18 cellular contexts compared by ENCODE assay signal in the genomic region with DNA sequence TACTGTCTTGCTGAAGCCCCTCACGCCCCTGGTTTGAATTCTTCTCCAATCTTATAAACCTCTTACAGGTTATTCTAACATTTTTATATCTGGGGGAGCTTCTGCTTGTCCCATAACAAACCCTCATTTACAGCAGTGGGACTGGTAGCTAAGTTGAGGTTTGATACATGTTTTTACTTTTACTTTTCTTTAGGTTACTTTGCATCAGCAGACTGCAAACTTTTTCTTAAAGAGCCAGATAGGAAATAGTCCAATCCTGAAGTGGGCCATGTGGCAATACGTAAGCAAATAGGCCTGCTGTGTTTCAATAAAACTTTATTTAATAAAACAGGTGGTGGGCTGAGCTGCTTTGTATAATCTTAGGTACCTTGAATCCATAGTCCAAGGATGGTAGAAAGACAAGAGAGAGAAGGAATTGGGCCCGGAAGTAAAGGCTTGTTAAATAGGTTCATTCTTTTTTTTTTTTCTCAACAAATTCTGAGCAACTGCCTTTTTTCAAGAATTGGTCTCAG. TPM values are rescaled to one million over a fixed set of nuclear protein-coding genes. Genes with fewer than 3 reads are reported as not detected.
DNase-seq lines count a peak whose midpoint lies in the region; ATAC-seq and TF ChIP-seq lines count a peak whose summit lies in the region.
"Had no signal": no experiment of that assay in that cellular context is flagged by ENCODE, and none has a peak within 500 bp of the region (broad histone marks: within the 10 kb centered on the region; RNA-seq: fewer than 3 reads in every experiment).

No MANE protein-coding gene starts in this region.

- no peaks in the 10 kb centered on the region for H3K9me3 Mint-ChIP-seq in CD14-positive monocyte
- H3K9me3 Mint-ChIP-seq in CD4-positive, alpha-beta T cell, result no peaks in the 10 kb centered on the region
- H3K9me3 Mint-ChIP-seq in activated CD8-positive, alpha-beta T cell treated with anti-CD3 and anti-CD28 coated beads for 36 hours, result no peaks in the 10 kb centered on the region
- peaks cover 2% of the 10 kb centered on the region for H3K9me3 Mint-ChIP-seq in glutamatergic neuron (ENCODE audit: unreplicated experiment)

- H3K27ac Mint-ChIP-seq in CD14-positive monocyte, result peak overlapping the region in 4 of 7 donors; percentile 21 to 80 (median 65)
- H3K27ac Mint-ChIP-seq in CD4-positive, alpha-beta T cell, result peak overlapping the region; percentile 32
- peak overlapping the region; percentile 63 for H3K27ac Mint-ChIP-seq in activated CD8-positive, alpha-beta T cell treated with anti-CD3 and anti-CD28 coated beads for 36 hours
- peak overlapping the region; percentile 28 for H3K27ac Mint-ChIP-seq in glutamatergic neuron (ENCODE audit: unreplicated experiment)
- H3K27ac Mint-ChIP-seq: B cell had no signal

- no peak overlapping the region for H3K27ac ChIP-seq in CD4-positive, alpha-beta T cell (ENCODE audit: low read depth, low read length)
- H3K27ac ChIP-seq: SJSA1, transverse colon had no signal

- H3K9me3 ChIP-seq in CD4-positive, alpha-beta T cell (ENCODE audit: control insufficient read depth, low read length), result no peaks in the 10 kb centered on the region
- H3K9me3 ChIP-seq: HAP-1, MG63, SJSA1, transverse colon had no signal

- POLR2A ChIA-PET in CD4-positive, alpha-beta T cell (lab: Charles Lee), result interaction anchor here (0.6 to 2.8 kb wide), 2 partner anchors 27 to 87 kb away, joined by 3 to 13 read pairs; a partner anchor contains a TSS
- POLR2A ChIA-PET in activated CD8-positive, alpha-beta T cell treated with anti-CD3 and anti-CD28 coated beads for 36 hours (lab: Charles Lee), result interaction anchor here (2.1 kb wide), 1 partner anchor 28 kb away, joined by 5 read pairs; no protein-coding TSS in a partner anchor

- H3K36me3 Mint-ChIP-seq in CD14-positive monocyte, result peaks cover 19 to 20% of the 10 kb centered on the region in 2 donors
- peaks cover 36% of the 10 kb centered on the region for H3K36me3 Mint-ChIP-seq in CD4-positive, alpha-beta T cell (ENCODE audit: low read depth)
- peaks cover 27% of the 10 kb centered on the region for H3K36me3 Mint-ChIP-seq in activated CD8-positive, alpha-beta T cell treated with anti-CD3 and anti-CD28 coated beads for 36 hours (ENCODE audit: low read depth)
- no peaks in the 10 kb centered on the region for H3K36me3 Mint-ChIP-seq in glutamatergic neuron (ENCODE audit: unreplicated experiment)

- H3K27me3 Mint-ChIP-seq in CD14-positive monocyte (ENCODE audit: low read depth in 3 of 3) (no peaks in the 10 kb centered on the region), glutamatergic neuron (ENCODE audit: unreplicated experiment) (peaks cover 1% of the 10 kb centered on the region)
- H3K27me3 Mint-ChIP-seq in CD4-positive, alpha-beta T cell, result no peaks in the 10 kb centered on the region
- H3K27me3 Mint-ChIP-seq in activated CD8-positive, alpha-beta T cell treated with anti-CD3 and anti-CD28 coated beads for 36 hours, result no peaks in the 10 kb centered on the region
- H3K27me3 Mint-ChIP-seq: B cell had no signal

- H3K27me3 ChIP-seq in CD4-positive, alpha-beta T cell (ENCODE audit: control insufficient read depth, insufficient read depth, low read length), result no peaks in the 10 kb centered on the region
- H3K27me3 ChIP-seq: MG63, SJSA1, transverse colon had no signal

- DNase-seq in CD14-positive monocyte (ENCODE audit: low spot score) (no peak), glutamatergic neuron (no peak), COLO668 (lab: John Stamatoyannopoulos, UW; ENCODE audit: unreplicated experiment) (no peak), retina (no peak), EL (no peak)
- DNase-seq in CD4-positive, alpha-beta T cell, result no peak
- no peak for DNase-seq in activated CD8-positive, alpha-beta T cell treated with anti-CD3 and anti-CD28 coated beads for 36 hours
- DNase-seq: hippocampal formation; islet precursor cell; MG63; NCI-H1694; stimulated activated CD4-positive, alpha-beta T cell treated with anti-CD3 and anti-CD28 coated beads, Interleukin-1b, Interleukin-23, amount 100 ng/mL, for 48 hours; stimulated activated naive CD4-positive, alpha-beta T cell treated with Interleukin-2 at 50 U/mL for 16 hours; T-helper 9 cell; transverse colon had no signal

- H3K4me3 Mint-ChIP-seq in CD14-positive monocyte (no peak overlapping the region), glutamatergic neuron (ENCODE audit: unreplicated experiment) (no peak overlapping the region)
- no peak overlapping the region for H3K4me3 Mint-ChIP-seq in CD4-positive, alpha-beta T cell
- H3K4me3 Mint-ChIP-seq in activated CD8-positive, alpha-beta T cell treated with anti-CD3 and anti-CD28 coated beads for 36 hours, result no peak overlapping the region
- H3K4me3 Mint-ChIP-seq: B cell had no signal

- intact Hi-C loops in CD14-positive monocyte (cut with micrococcal nuclease), result no loop called here
- intact Hi-C loops in CD4-positive, alpha-beta T cell (cut with DNase I, micrococcal nuclease), result loop anchor here in 1 of 2 experiments (10.0 kb wide), 1 partner anchor 87 kb away; no protein-coding TSS in a partner anchor
- intact Hi-C loops in activated CD8-positive, alpha-beta T cell treated with anti-CD3 and anti-CD28 coated beads for 36 hours (cut with micrococcal nuclease), result no loop called here

- peaks cover 35% of the 10 kb centered on the region for H3K4me1 Mint-ChIP-seq in CD14-positive monocyte
- H3K4me1 Mint-ChIP-seq in CD4-positive, alpha-beta T cell (ENCODE audit: low read depth), result peaks cover 44% of the 10 kb centered on the region
- H3K4me1 Mint-ChIP-seq in activated CD8-positive, alpha-beta T cell treated with anti-CD3 and anti-CD28 coated beads for 36 hours (ENCODE audit: low read depth), result peaks cover 42% of the 10 kb centered on the region
- H3K4me1 Mint-ChIP-seq in glutamatergic neuron (ENCODE audit: low read depth, unreplicated experiment), result peaks cover 46% of the 10 kb centered on the region

- no peak for ATAC-seq in CD4-positive, alpha-beta T cell (ENCODE audit: poor library complexity)
- ATAC-seq in activated CD8-positive, alpha-beta T cell treated with anti-CD3 and anti-CD28 coated beads for 36 hours, result no peak

- TF ChIP-seq CTCF in CD14-positive monocyte (IDR thresholded peaks at IDR 0.05) (no peak), glutamatergic neuron (IDR thresholded peaks at IDR 0.05; ENCODE audit: partially characterized antibody, unreplicated experiment) (no peak)
- TF ChIP-seq CTCF in CD4-positive, alpha-beta T cell (IDR thresholded peaks at IDR 0.05), result no peak
- no peak for TF ChIP-seq CTCF in activated CD8-positive, alpha-beta T cell treated with anti-CD3 and anti-CD28 coated beads for 36 hours (IDR thresholded peaks at IDR 0.05)

- CTCF ChIA-PET in CD4-positive, alpha-beta T cell (lab: Charles Lee), result interaction anchor here (1.9 kb wide), 1 partner anchor 8 kb away, joined by 5 read pairs; no protein-coding TSS in a partner anchor
- CTCF ChIA-PET in activated CD8-positive, alpha-beta T cell treated with anti-CD3 and anti-CD28 coated beads for 36 hours (lab: Charles Lee), result no interaction called here

RNA-seq across cellular contexts. Expression of a gene that starts 27.3 kb away (rescaled TPM):
- 100 to 1,000 TPM; 117 to 133 TPM for polyA plus RNA-seq in CD14-positive monocyte
- total RNA-seq in CD4-positive, alpha-beta T cell, result 100 to 1,000 TPM; 120 to 130 TPM
- total RNA-seq in activated CD8-positive, alpha-beta T cell treated with anti-CD3 and anti-CD28 coated beads for 36 hours, result 10 to 100 TPM; 42.0 to 47.2 TPM
- 166 TPM for total RNA-seq in glutamatergic neuron (ENCODE audit: unreplicated experiment)
